1 cellular context compared by ENCODE assay signal in genomic region chr19:57477191-57478008, GRCh38.
A peak's percentile ranks its signal among the peaks of the same experiment; 100 is the strongest.
TF ChIP-seq lines count a peak whose summit lies in the region.

Gene ZNF772 (minus strand): TSS chr19:57477566. CDS start chr19:57477309, 257 bp downstream.

TF ChIP-seq in HepG2, 621 proteins besides CTCF, POLR2A, EP300 and RAD21 (continued from another document):
- TF ChIP-seq PRDM4 (CRISPR knock-in tag; IDR thresholded peaks at IDR 0.05; ENCODE audit: borderline replicate concordance) (no peak), ZNF790 (CRISPR knock-in tag; IDR thresholded peaks at IDR 0.05; ENCODE audit: borderline replicate concordance) (no peak), ZNF513 (CRISPR knock-in tag; conservative IDR thresholded peaks at IDR 0.05) (no peak), MXD3 (CRISPR knock-in tag; IDR thresholded peaks at IDR 0.05) (no peak; the same call in 1 of the 2 replicates), CREB3 (CRISPR knock-in tag; IDR thresholded peaks at IDR 0.05) (no peak), SP5 (CRISPR knock-in tag; IDR thresholded peaks at IDR 0.05; ENCODE audit: borderline replicate concordance, low read depth) (no peak), ZNF704 (CRISPR knock-in tag; IDR thresholded peaks at IDR 0.05; ENCODE audit: borderline replicate concordance) (peak; percentile 57; the same call in 1 of the 2 replicates), XBP1 (CRISPR knock-in tag; IDR thresholded peaks at IDR 0.05) (no peak), CENPX (CRISPR knock-in tag; IDR thresholded peaks at IDR 0.05) (no peak), ATF7-NPFF (CRISPR knock-in tag; IDR thresholded peaks at IDR 0.05; ENCODE audit: low read depth) (no peak), RELA (CRISPR knock-in tag; IDR thresholded peaks at IDR 0.05) (no peak), ZNF567 (CRISPR knock-in tag; IDR thresholded peaks at IDR 0.05; ENCODE audit: borderline replicate concordance) (peak; percentile 19; the same call in 1 of the 2 replicates), TBX3 (IDR thresholded peaks at IDR 0.05; ENCODE audit: borderline replicate concordance) (no peak), DRAP1 (CRISPR knock-in tag; IDR thresholded peaks at IDR 0.05) (0 out of 2 replicates have a peak, but pooled peaks have one; percentile 69), PHB2 (IDR thresholded peaks at IDR 0.05; ENCODE audit: partially characterized antibody) (no peak), TMF1 (CRISPR knock-in tag; IDR thresholded peaks at IDR 0.05; ENCODE audit: low read depth) (0 out of 2 replicates have a peak, but pooled peaks have one; percentile 1)
